ENCODE assay signal across 31 cellular contexts in genomic region chr20:32045999-32046398, GRCh38. TPM values are rescaled to one million over a fixed set of nuclear protein-coding genes. Genes with fewer than 3 reads are reported as not detected.
"Had no signal": no experiment of that assay in that cellular context is flagged by ENCODE, and none has a peak within 500 bp of the region (broad histone marks: within the 10 kb centered on the region; RNA-seq: fewer than 3 reads in every experiment).

No MANE protein-coding gene starts in this region.

- ATAC-seq: activated CD8-positive, alpha-beta T cell treated with anti-CD3 and anti-CD28 coated beads for 36 hours; PC-3 had no signal

- DNase-seq: activated CD4-positive, alpha-beta T cell treated with anti-CD3 and anti-CD28 coated beads, Interleukin-2, amount 10 ng/mL, durations not matched to agents 24 days and 14 days; activated CD4-positive, alpha-beta T cell treated with anti-CD3 and anti-CD28 coated beads, Interleukin-2, amount 50 U/mL, for 4 hours; activated CD8-positive, alpha-beta T cell treated with anti-CD3 and anti-CD28 coated beads for 36 hours; activated gamma-delta T cell; activated naive CD4-positive, alpha-beta T cell treated with Interleukin-2 at 50 U/mL for 16 hours; activated naive CD8-positive, alpha-beta T cell treated with anti-CD3 and anti-CD28 coated beads, Interleukin-2, amount 10 ng/mL, durations not matched to agents 7 days and 5 days; activated T-cell treated with anti-CD3 and anti-CD28 coated beads, Interleukin-2, amount 50 U/mL, for 1 hour; amygdala; Kasumi-1; KG1; MG63; NCI-H1048; NCI-H1105 treated with DMSO at 0.1 percent for 48 hours; NCI-H1436; NCI-H1694; NCI-H1930; NCI-H2081 treated with DMSO at 0.1 percent for 48 hours; NCI-H226; NCI-H446 treated with DMSO at 0.1 percent for 48 hours; NCI-H524; NCI-H748 treated with DMSO at 0.1 percent for 48 hours; NK-92 treated with Interleukin-12 subunit alpha and Interleukin-12 subunit beta, amount 100 ng/mL, for 24 hours; PC-3; Peyer's patch; RPMI8226; SIG-M5 had no signal

- H3K4me3 ChIP-seq: ascending aorta, cardiac muscle cell, MG63, Peyer's patch had no signal

- H3K27ac ChIP-seq: ascending aorta, cardiac muscle cell, Peyer's patch had no signal

- FAIRE-seq: TTC549 had no signal

- H3K4me1 ChIP-seq: ascending aorta had no signal

- H3K9me3 ChIP-seq: ascending aorta, MG63, Peyer's patch had no signal

- H3K36me3 ChIP-seq: ascending aorta, cardiac muscle cell, MG63, Peyer's patch had no signal

- H3K27me3 ChIP-seq: ascending aorta, Peyer's patch had no signal

RNA-seq across cellular contexts. Expression of gene HCK, which starts 6.0 kb away (rescaled TPM):
- total RNA-seq: activated CD4-positive, alpha-beta T cell treated with anti-CD3 and anti-CD28 coated beads, Interleukin-2, amount 10 ng/mL, durations not matched to agents 24 days and 14 days; activated CD8-positive, alpha-beta memory T cell treated with anti-CD3 and anti-CD28 coated beads for 36 hours; activated CD8-positive, alpha-beta T cell treated with anti-CD3 and anti-CD28 coated beads for 36 hours; activated T-helper 2 cell treated with anti-CD3 and anti-CD28 coated beads, Interferon-gamma antibody, Interleukin-2, Interleukin-4, amounts not matched to agents 10 μg/mL and 5 μg/mL and 100 μg/mL, durations not matched to agents 14 hours and 24 hours and 36 hours; cardiac muscle cell; PC-3 had no signal
- polyA plus RNA-seq: cardiac muscle cell had no signal

RNA-seq across cellular contexts. Expression of gene CCM2L, which starts 35.8 kb away (rescaled TPM):
- total RNA-seq: activated CD4-positive, alpha-beta T cell treated with anti-CD3 and anti-CD28 coated beads, Interleukin-2, amount 10 ng/mL, durations not matched to agents 24 days and 14 days; activated CD8-positive, alpha-beta memory T cell treated with anti-CD3 and anti-CD28 coated beads for 36 hours; activated CD8-positive, alpha-beta T cell treated with anti-CD3 and anti-CD28 coated beads for 36 hours; activated naive CD8-positive, alpha-beta T cell treated with anti-CD3 and anti-CD28 coated beads, Interleukin-2, amount 10 ng/mL, durations not matched to agents 7 days and 5 days; activated T-helper 2 cell treated with anti-CD3 and anti-CD28 coated beads, Interferon-gamma antibody, Interleukin-2, Interleukin-4, amounts not matched to agents 10 μg/mL and 5 μg/mL and 100 μg/mL, durations not matched to agents 14 hours and 24 hours and 36 hours; PC-3 had no signal
